8 cellular contexts compared by ENCODE assay signal in the genomic region with DNA sequence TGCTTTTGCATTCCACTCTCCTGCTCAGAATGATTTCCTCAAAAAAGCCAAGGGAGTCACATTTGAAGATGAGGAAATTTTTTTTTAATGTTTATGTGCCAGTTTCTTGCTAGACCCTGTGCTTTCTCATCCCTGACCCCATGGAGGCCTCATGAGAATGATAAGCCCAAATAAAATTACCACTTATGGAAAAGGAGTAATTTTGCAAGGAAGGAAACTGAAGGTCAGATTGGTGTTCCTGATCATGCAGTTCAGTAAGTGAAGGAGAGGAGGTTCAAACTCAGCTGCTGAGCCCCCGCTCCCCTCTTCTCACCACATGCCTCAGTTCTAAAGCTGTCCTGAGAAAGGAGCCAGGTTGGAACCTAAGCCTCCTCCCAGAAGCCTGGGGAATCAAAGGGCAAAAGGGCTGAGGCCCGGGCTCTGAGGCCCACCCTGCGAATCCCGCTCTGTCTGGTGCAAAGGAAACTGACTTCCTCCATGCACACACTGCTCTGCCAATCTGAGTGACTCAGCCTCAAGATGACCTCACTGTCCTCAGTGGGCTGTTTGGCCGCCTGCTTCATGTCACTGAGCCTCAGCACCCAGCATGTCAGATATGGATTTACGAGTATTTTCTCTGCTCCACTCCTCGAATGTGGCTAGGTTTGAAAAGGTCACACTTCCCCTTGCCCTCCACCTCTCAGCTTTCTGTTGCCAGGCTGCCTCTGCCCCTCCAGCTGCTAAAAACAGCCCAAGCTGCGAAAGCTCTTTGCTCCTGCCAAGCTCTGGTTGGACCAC. TPM values are rescaled to one million over a fixed set of nuclear protein-coding genes. Genes with fewer than 3 reads are reported as not detected.
A peak's percentile ranks its signal among the peaks of the same experiment; 100 is the strongest.
DNase-seq lines count a peak whose midpoint lies in the region.

No MANE protein-coding gene starts in this region.

- H3K4me3 ChIP-seq in H7 (ENCODE audit: insufficient read depth, low read depth, low read length) = no peak overlapping the region

- intact Hi-C loops in head of caudate nucleus (cut with DNase I) = no loop called here

- H3K27me3 ChIP-seq in H7 (ENCODE audit: control insufficient read depth, insufficient read depth, low read length) = no peaks in the 10 kb centered on the region

- DNase-seq in HK-2 (ENCODE audit: unreplicated experiment) (peak; percentile 74), UCSD-AML1 (lab: John Stamatoyannopoulos, UW; ENCODE audit: unreplicated experiment) (peak; percentile 50), head of caudate nucleus (peak in 37 of 42 donors; percentile 17 to 85 (median 49)), pons (ENCODE audit: low spot score) (peak; percentile 61), H7 (no peak), OCI-M2 (lab: John Stamatoyannopoulos, UW; ENCODE audit: unreplicated experiment) (no peak), DMS79 treated with DMSO at 0.1 percent for 48 hours (lab: John Stamatoyannopoulos, UW) (no peak)
- no peak for DNase-seq in effector CD8-positive, alpha-beta T cell (lab: John Stamatoyannopoulos, UW)

- H3K36me3 ChIP-seq in H7 (replicated peaks; ENCODE audit: control insufficient read depth, insufficient read depth, low read length) = no peaks in the 10 kb centered on the region

RNA-seq across cellular contexts. Expression of a gene that starts 56.9 kb away (rescaled TPM):
- total RNA-seq in H7 (2014; rRNA removed; shearing (Covaris generic)) = 75.4 and 116 TPM in 2 replicates

Comparison
In these comparisons a context has a peak if more than half of its experiments do, and no peak if none do; other contexts are left out.
1. DNase-seq: peak in HK-2 (single experiment), UCSD-AML1 (single experiment), head of caudate nucleus (37 of 42) and pons (single experiment); none in effector CD8-positive, alpha-beta T cell (single experiment), H7 (single experiment), OCI-M2 (single experiment) and DMS79 treated with DMSO at 0.1 percent for 48 hours (single experiment).